21 cellular contexts compared by ENCODE assay signal in genomic region chr4:16484711-16485110, GRCh38.
DNase-seq lines count a peak whose midpoint lies in the region; ATAC-seq, FAIRE-seq and TF ChIP-seq lines count a peak whose summit lies in the region.
"Had no signal": no experiment of that assay in that cellular context is flagged by ENCODE, and none has a peak within 500 bp of the region (broad histone marks: within the 10 kb centered on the region; RNA-seq: fewer than 3 reads in every experiment).

No MANE protein-coding gene starts in this region.

- no peak for FAIRE-seq in K562 (lab: Jason Lieb, UNC)
- FAIRE-seq: A204.1, D721Med, G401.6, GM12891, GM19239 had no signal

- POLR2A ChIA-PET in K562 (lab: Yijun Ruan, JAX): no interaction called here

- H3K79me2 ChIP-seq in K562 (ENCODE audit: control insufficient read depth, insufficient read depth, low read length) (no peaks in the 10 kb centered on the region), Karpas-422 (ENCODE audit: low read length) (no peaks in the 10 kb centered on the region)

- H3K4me3 ChIP-seq in K562: no peak overlapping the region
- H3K4me3 ChIP-seq in Karpas-422 (ENCODE audit: low read length): no peak overlapping the region
- H3K4me3 ChIP-seq: BLaER1 treated with 17β-estradiol and CSF1 and Interleukin-3, amounts not matched to agents 10 nM and 100 nM had no signal

- intact Hi-C loops in K562 (cut with micrococcal nuclease): no loop called here

- H3K36me3 Mint-ChIP-seq in neural crest cell (ENCODE audit: low read depth): no peaks in the 10 kb centered on the region
- H3K36me3 Mint-ChIP-seq: CD8-positive, alpha-beta T cell had no signal

- no peaks in the 10 kb centered on the region for H3K4me1 ChIP-seq in K562 (replicated peaks in 1 of 2; ENCODE audit: control insufficient read depth in 2 of 2, insufficient read depth in 2 of 2, low read length in 2 of 2)
- H3K4me1 ChIP-seq in Karpas-422 (ENCODE audit: low read length): no peaks in the 10 kb centered on the region
- H3K4me1 ChIP-seq: BLaER1 treated with 17β-estradiol and CSF1 and Interleukin-3, amounts not matched to agents 10 nM and 100 nM; Caco-2 had no signal

- H3K36me3 ChIP-seq in K562 (ENCODE audit: control insufficient read depth, insufficient read depth, low read length) (no peaks in the 10 kb centered on the region), Karpas-422 (ENCODE audit: insufficient read depth, low read length) (no peaks in the 10 kb centered on the region)
- H3K36me3 ChIP-seq: BLaER1 treated with 17β-estradiol and CSF1 and Interleukin-3, amounts not matched to agents 10 nM and 100 nM had no signal

- no peaks in the 10 kb centered on the region for H3K27me3 Mint-ChIP-seq in neural crest cell (ENCODE audit: low read depth)
- H3K27me3 Mint-ChIP-seq: CD4-positive, alpha-beta T cell had no signal

- H3K9me3 ChIP-seq in K562 (replicated peaks; ENCODE audit: control insufficient read depth, insufficient read depth, low read depth, low read length) (no peaks in the 10 kb centered on the region), Karpas-422 (ENCODE audit: low read length) (no peaks in the 10 kb centered on the region)
- H3K9me3 ChIP-seq: Caco-2 had no signal

- H3K4me1 Mint-ChIP-seq in neural crest cell: peaks cover 10% of the 10 kb centered on the region

- no peak for TF ChIP-seq CTCF in K562 (IDR thresholded peaks at IDR 0.05 in 2 of 3, conservative IDR thresholded peaks at IDR 0.05 in 1 of 3; ENCODE audit: insufficient read depth in 2 of 3, low read depth in 1 of 3, low read length in 3 of 3)
- no peak for TF ChIP-seq CTCF in neural crest cell (conservative IDR thresholded peaks at IDR 0.05)

- TF ChIP-seq POLR2A in K562 (conservative IDR thresholded peaks at IDR 0.05): no peak

- H3K27ac ChIP-seq in K562 (ENCODE audit: extremely low read depth, low read depth, low read length) (no peak overlapping the region), Karpas-422 (ENCODE audit: low read length) (no peak overlapping the region)
- H3K27ac ChIP-seq: BLaER1 treated with 17β-estradiol and CSF1 and Interleukin-3, amounts not matched to agents 10 nM and 100 nM; C4-2B had no signal

- no peak for ATAC-seq in K562
- ATAC-seq: CD8-positive, alpha-beta T cell had no signal

- no peak for TF ChIP-seq RAD21 in K562 (CRISPR knock-in tag; conservative IDR thresholded peaks at IDR 0.05 in 1 of 2, IDR thresholded peaks at IDR 0.05 in 1 of 2)

- no peaks in the 10 kb centered on the region for H3K9me1 ChIP-seq in K562 (ENCODE audit: control insufficient read depth, insufficient read depth, low read length)

- no peak overlapping the region for H2AFZ ChIP-seq in K562 (ENCODE audit: low read depth, low read length)
- H2AFZ ChIP-seq in Karpas-422 (ENCODE audit: low read length): no peak overlapping the region

- DNase-seq in K562 (ENCODE audit: extremely low read depth in 1 of 4, low spot score in 3 of 4): no peak
- DNase-seq in foreskin melanocyte: peak; percentile 95
- DNase-seq in neural crest cell (ENCODE audit: low read depth, low spot score): no peak
- DNase-seq in NCI-H69 (lab: John Stamatoyannopoulos, UW): no peak
- DNase-seq in Karpas-422: no peak
- DNase-seq in NCI-H146 (lab: John Stamatoyannopoulos, UW): no peak
- DNase-seq: 8988T; ACHN; Caco-2; Calu3; CD4-positive, alpha-beta T cell; CD8-positive, alpha-beta T cell; DMS79 treated with DMSO at 0.1 percent for 48 hours; GF-D8 had no signal

- in situ Hi-C loops in K562 (cut with MboI): no loop called here

- H3K4me2 ChIP-seq in K562 (ENCODE audit: insufficient read depth, low read length) (no peak overlapping the region), Karpas-422 (ENCODE audit: low read depth, low read length, poor library complexity, severe bottlenecking) (no peak overlapping the region)
- H3K4me2 ChIP-seq: BLaER1 treated with 17β-estradiol and CSF1 and Interleukin-3, amounts not matched to agents 10 nM and 100 nM had no signal

- H3K27me3 ChIP-seq in K562 (ENCODE audit: control insufficient read depth in 2 of 2, insufficient read depth in 2 of 2, low read length in 2 of 2) (no peaks in the 10 kb centered on the region), Karpas-422 (ENCODE audit: low read length) (no peaks in the 10 kb centered on the region)
- H3K27me3 ChIP-seq: BLaER1 treated with 17β-estradiol and CSF1 and Interleukin-3, amounts not matched to agents 10 nM and 100 nM had no signal

- H3K27ac Mint-ChIP-seq in neural crest cell (ENCODE audit: unreplicated experiment): peak overlapping the region; percentile 20
- H3K27ac Mint-ChIP-seq: CD4-positive, alpha-beta T cell; CD8-positive, alpha-beta T cell had no signal

- no TSS peak for BruUV-seq in K562 (replicated peaks; lab: Mats Ljungman, UMichigan)

- TF ChIP-seq EP300 in K562 (IDR thresholded peaks at IDR 0.05; ENCODE audit: low read length): no peak

- H4K20me1 ChIP-seq in K562 (replicated peaks; ENCODE audit: control insufficient read depth, insufficient read depth, low read length) (no peaks in the 10 kb centered on the region), Karpas-422 (ENCODE audit: insufficient read depth, low read depth, low read length) (no peaks in the 10 kb centered on the region)
- H4K20me1 ChIP-seq: BLaER1 treated with 17β-estradiol and CSF1 and Interleukin-3, amounts not matched to agents 10 nM and 100 nM had no signal

- CTCF ChIA-PET in K562 (lab: Yijun Ruan, JAX; ENCODE audit: low intra/inter-chr PET ratio): no interaction called here

- H3K9ac ChIP-seq in K562 (ENCODE audit: insufficient read depth in 1 of 2, low read depth in 2 of 2, low read length in 2 of 2) (no peak overlapping the region), Karpas-422 (ENCODE audit: low read length) (no peak overlapping the region)
- H3K9ac ChIP-seq: BLaER1 treated with 17β-estradiol and CSF1 and Interleukin-3, amounts not matched to agents 10 nM and 100 nM had no signal

- H3K4me3 Mint-ChIP-seq in neural crest cell: no peak overlapping the region
- H3K4me3 Mint-ChIP-seq: CD4-positive, alpha-beta T cell; CD8-positive, alpha-beta T cell had no signal

- no peaks in the 10 kb centered on the region for H3K9me2 ChIP-seq in Karpas-422 (replicated peaks; ENCODE audit: insufficient read depth, low read length)

- H3K9me3 Mint-ChIP-seq in neural crest cell: peaks cover 5% of the 10 kb centered on the region
- H3K9me3 Mint-ChIP-seq: CD4-positive, alpha-beta T cell; CD8-positive, alpha-beta T cell had no signal

- WGBS in K562 (ENCODE audit: insufficient coverage, low coverage, missing lambda C conversion rate): 0% methylated on average over 4 of the region's 4 CpGs

TF ChIP-seq in K562, 482 proteins besides CTCF, POLR2A, EP300 and RAD21:
- TF ChIP-seq ELF1 (tag; IDR thresholded peaks at IDR 0.05) (no peak), SMAD4 (CRISPR knock-in tag; conservative IDR thresholded peaks at IDR 0.05) (no peak), ZNF609 (CRISPR knock-in tag; IDR thresholded peaks at IDR 0.05; ENCODE audit: borderline replicate concordance) (no peak), CTBP1 (IDR thresholded peaks at IDR 0.05; ENCODE audit: borderline replicate concordance) (no peak), ZFP36 (IDR thresholded peaks at IDR 0.05; ENCODE audit: low read depth, low read length, partially characterized antibody) (peak; percentile 19), IFI16 (CRISPR knock-in tag; IDR thresholded peaks at IDR 0.05) (no peak)
